31 cellular contexts compared by ENCODE assay signal in the genomic region with DNA sequence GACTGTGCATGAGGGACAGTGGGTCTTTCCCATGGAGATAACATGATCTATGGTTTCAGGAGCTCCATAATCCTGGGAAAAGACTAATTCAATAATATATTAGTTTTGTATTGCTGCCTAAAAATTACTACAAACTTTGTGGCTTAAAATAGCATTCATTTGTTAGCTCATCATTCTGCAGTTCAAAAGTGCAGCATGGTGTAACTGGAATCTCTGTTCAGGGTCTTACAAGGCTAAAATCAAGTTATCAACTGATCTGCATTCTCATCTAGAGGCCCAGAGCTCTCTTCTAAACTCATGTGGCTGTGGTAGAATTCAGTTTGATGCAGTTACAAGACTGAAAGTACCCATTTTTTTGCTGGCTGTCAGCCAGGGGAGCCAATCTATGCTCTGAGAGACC.
"Had no signal": no experiment of that assay in that cellular context is flagged by ENCODE, and none has a peak within 500 bp of the region (broad histone marks: within the 10 kb centered on the region; RNA-seq: fewer than 3 reads in every experiment).

No MANE protein-coding gene starts in this region.

- H3K36me3 ChIP-seq: breast epithelium, cardiac muscle cell, colonic mucosa, esophagus squamous epithelium had no signal

- H3K27me3 Mint-ChIP-seq: activated CD4-positive, alpha-beta memory T cell treated with anti-CD3 and anti-CD28 coated beads, Interleukin-2, amount 10 ng/mL, durations not matched to agents 7 days and 5 days; activated CD4-positive, alpha-beta T cell treated with anti-CD3 and anti-CD28 coated beads, Interleukin-2, amount 10 ng/mL, durations not matched to agents 7 days and 5 days; activated naive CD4-positive, alpha-beta T cell treated with anti-CD3 and anti-CD28 coated beads, Interleukin-2, amount 10 ng/mL, durations not matched to agents 7 days and 5 days had no signal

- H3K27ac ChIP-seq: body of pancreas, breast epithelium, cardiac muscle cell, colonic mucosa, epithelial cell of prostate, esophagus squamous epithelium had no signal

- FAIRE-seq: endometrium, endothelial cell of umbilical vein had no signal

- DNase-seq: activated CD4-positive, alpha-beta memory T cell treated with anti-CD3 and anti-CD28 coated beads, Interleukin-2, amount 10 ng/mL, durations not matched to agents 7 days and 5 days; activated CD4-positive, alpha-beta T cell treated with anti-CD3 and anti-CD28 coated beads for 1 hour; activated CD4-positive, alpha-beta T cell treated with anti-CD3 and anti-CD28 coated beads for 4 hours; activated CD4-positive, alpha-beta T cell treated with anti-CD3 and anti-CD28 coated beads, Interleukin-2, amount 10 ng/mL, durations not matched to agents 7 days and 5 days; activated CD4-positive, alpha-beta T cell treated with anti-CD3 and anti-CD28 coated beads, Interleukin-2, amount 50 U/mL, for 4 hours; activated CD8-positive, alpha-beta memory T cell treated with anti-CD3 and anti-CD28 coated beads, Interleukin-2, amount 50 U/mL, for 48 hours; activated gamma-delta T cell; activated naive CD4-positive, alpha-beta T cell; activated naive CD4-positive, alpha-beta T cell treated with anti-CD3 and anti-CD28 coated beads, Interleukin-2, amount 10 ng/mL, durations not matched to agents 7 days and 5 days; activated naive CD8-positive, alpha-beta T cell treated with anti-CD3 and anti-CD28 coated beads, Interleukin-2, amount 10 ng/mL, durations not matched to agents 7 days and 5 days; activated T-cell treated with anti-CD3 and anti-CD28 coated beads for 4 hours; activated T-cell treated with anti-CD3 and anti-CD28 coated beads, Interleukin-2, amount 50 U/mL, for 24 hours; activated T-cell treated with anti-CD3 and anti-CD28 coated beads, Interleukin-2, amount 50 U/mL, for 72 hours; anterior cingulate cortex; body of pancreas; central memory CD4-positive, alpha-beta T cell; cerebellar nuclear complex; colonic mucosa; effector CD8-positive, alpha-beta T cell; esophagus squamous epithelium; foreskin melanocyte; head of caudate nucleus; T-helper 1 cell; T-helper 2 cell had no signal

- H3K27me3 ChIP-seq: body of pancreas, cardiac muscle cell, colonic mucosa, esophagus squamous epithelium had no signal

- H3K27ac Mint-ChIP-seq: activated CD4-positive, alpha-beta memory T cell treated with anti-CD3 and anti-CD28 coated beads, Interleukin-2, amount 10 ng/mL, durations not matched to agents 7 days and 5 days; activated CD4-positive, alpha-beta T cell treated with anti-CD3 and anti-CD28 coated beads, Interleukin-2, amount 10 ng/mL, durations not matched to agents 7 days and 5 days; activated naive CD4-positive, alpha-beta T cell treated with anti-CD3 and anti-CD28 coated beads, Interleukin-2, amount 10 ng/mL, durations not matched to agents 7 days and 5 days; activated naive CD4-positive, alpha-beta T cell treated with anti-CD3 and anti-CD28 coated beads, Interleukin-2, amount 50 U/mL, for 72 hours; activated naive CD8-positive, alpha-beta T cell treated with anti-CD3 and anti-CD28 coated beads, Interleukin-2, amount 10 ng/mL, durations not matched to agents 7 days and 5 days; activated T-cell treated with anti-CD3 and anti-CD28 coated beads, Interleukin-2, amount 50 U/mL, for 24 hours; activated T-cell treated with anti-CD3 and anti-CD28 coated beads, Interleukin-2, amount 50 U/mL, for 72 hours; WTC11 had no signal

- H3K36me3 Mint-ChIP-seq: activated naive CD4-positive, alpha-beta T cell treated with anti-CD3 and anti-CD28 coated beads, Interleukin-2, amount 10 ng/mL, durations not matched to agents 7 days and 5 days; activated naive CD4-positive, alpha-beta T cell treated with anti-CD3 and anti-CD28 coated beads, Interleukin-2, amount 50 U/mL, for 72 hours; activated naive CD8-positive, alpha-beta T cell treated with anti-CD3 and anti-CD28 coated beads, Interleukin-2, amount 10 ng/mL, durations not matched to agents 7 days and 5 days had no signal

- H3K4me3 Mint-ChIP-seq: activated CD4-positive, alpha-beta memory T cell treated with anti-CD3 and anti-CD28 coated beads, Interleukin-2, amount 10 ng/mL, durations not matched to agents 7 days and 5 days; activated CD4-positive, alpha-beta T cell treated with anti-CD3 and anti-CD28 coated beads, Interleukin-2, amount 10 ng/mL, durations not matched to agents 7 days and 5 days; activated naive CD4-positive, alpha-beta T cell treated with anti-CD3 and anti-CD28 coated beads, Interleukin-2, amount 10 ng/mL, durations not matched to agents 7 days and 5 days; activated naive CD8-positive, alpha-beta T cell treated with anti-CD3 and anti-CD28 coated beads, Interleukin-2, amount 10 ng/mL, durations not matched to agents 7 days and 5 days; activated T-cell treated with anti-CD3 and anti-CD28 coated beads, Interleukin-2, amount 50 U/mL, for 24 hours; activated T-cell treated with anti-CD3 and anti-CD28 coated beads, Interleukin-2, amount 50 U/mL, for 72 hours; WTC11 had no signal

- ATAC-seq: activated naive CD4-positive, alpha-beta T cell treated with anti-CD3 and anti-CD28 coated beads, Interleukin-2, amount 50 U/mL, for 72 hours; activated T-cell treated with anti-CD3 and anti-CD28 coated beads, Interleukin-2, amount 50 U/mL, for 72 hours; body of pancreas; WTC11 had no signal

- H3K4me1 Mint-ChIP-seq: activated CD4-positive, alpha-beta memory T cell treated with anti-CD3 and anti-CD28 coated beads, Interleukin-2, amount 10 ng/mL, durations not matched to agents 7 days and 5 days; activated CD4-positive, alpha-beta T cell treated with anti-CD3 and anti-CD28 coated beads, Interleukin-2, amount 10 ng/mL, durations not matched to agents 7 days and 5 days; activated naive CD4-positive, alpha-beta T cell treated with anti-CD3 and anti-CD28 coated beads, Interleukin-2, amount 10 ng/mL, durations not matched to agents 7 days and 5 days; activated naive CD8-positive, alpha-beta T cell treated with anti-CD3 and anti-CD28 coated beads, Interleukin-2, amount 10 ng/mL, durations not matched to agents 7 days and 5 days had no signal

- H3K9me3 ChIP-seq: body of pancreas, breast epithelium, colonic mucosa, esophagus squamous epithelium had no signal

- H3K4me3 ChIP-seq: body of pancreas, breast epithelium, cardiac muscle cell, colonic mucosa, esophagus squamous epithelium had no signal

- H3K4me1 ChIP-seq: body of pancreas, breast epithelium, colonic mucosa, esophagus squamous epithelium had no signal
